Comparison of ENCODE assay signal across 26 cellular contexts in genomic region chr15:52196891-52197290, GRCh38.
"Had no signal": no experiment of that assay in that cellular context is flagged by ENCODE, and none has a peak within 500 bp of the region (broad histone marks: within the 10 kb centered on the region; RNA-seq: fewer than 3 reads in every experiment).

No MANE protein-coding gene starts in this region.

- H3K27me3 Mint-ChIP-seq: IgD-negative memory B cell, T-cell had no signal

- DNase-seq: KBM-7, MG63, NCI-H1092, NCI-H1105 treated with DMSO at 0.1 percent for 48 hours, NCI-H1417 treated with DMSO at 0.1 percent for 48 hours, NCI-H146, NCI-H1694 treated with DMSO at 0.1 percent for 48 hours, NCI-H2029, NCI-H2081 treated with DMSO at 0.1 percent for 48 hours, NCI-H2171, NCI-H226, NCI-H446, NCI-H510A, NCI-H524 treated with DMSO at 0.1 percent for 48 hours, NCI-H69, NCI-H774, Right ventricle myocardium superior, RPMI8226, SIG-M5, T-cell had no signal

- H3K4me3 Mint-ChIP-seq: IgD-negative memory B cell, T-cell had no signal

- H3K36me3 ChIP-seq: MG63, SJSA1 had no signal

- H3K9me3 ChIP-seq: MG63, SJSA1 had no signal

- H3K4me1 ChIP-seq: SJSA1 had no signal

- H3K4me1 Mint-ChIP-seq: T-cell had no signal

- H3K9me3 Mint-ChIP-seq: IgD-negative memory B cell, T-cell had no signal

- H3K4me3 ChIP-seq: MG63, SJSA1, SK-N-MC had no signal

- H3K27ac ChIP-seq: HL-60, SJSA1, SK-N-MC had no signal

- FAIRE-seq: HTR-8/SVneo, RCC 7860 had no signal

- H3K27me3 ChIP-seq: SJSA1 had no signal

- H3K36me3 Mint-ChIP-seq: T-cell had no signal

- ATAC-seq: T-cell had no signal

- H3K27ac Mint-ChIP-seq: IgD-negative memory B cell, T-cell had no signal
